1 cellular context compared by ENCODE assay signal in the genomic region with DNA sequence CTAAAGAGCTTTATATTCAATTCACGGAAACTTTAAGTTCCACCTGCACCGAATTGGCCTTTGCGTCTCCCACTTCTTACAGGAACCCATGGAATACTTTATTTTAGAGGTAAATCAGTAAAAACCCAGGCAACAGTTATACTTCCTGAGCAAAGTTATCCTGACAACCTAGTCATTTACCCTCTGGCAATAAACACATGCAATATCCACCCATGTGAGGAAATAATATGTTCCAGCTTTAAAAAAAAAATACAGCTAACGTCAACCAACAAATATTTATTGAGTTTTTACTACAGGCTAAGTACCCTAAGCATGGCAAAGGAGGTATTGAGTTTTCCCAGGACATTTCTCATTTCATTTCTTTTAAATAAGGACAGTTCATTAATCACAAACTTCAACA.
TF ChIP-seq lines count a peak whose summit lies in the region.

No MANE protein-coding gene starts in this region.

TF ChIP-seq in liver, 16 proteins besides CTCF, POLR2A, EP300 and RAD21 (continued from another document):
- TF ChIP-seq REST (IDR thresholded peaks at IDR 0.05) (no peak), TAF1 (conservative IDR thresholded peaks at IDR 0.05) (no peak), EGR1 (IDR thresholded peaks at IDR 0.05; ENCODE audit: low read depth in 2 of 2) (no peak), HNF4A (conservative IDR thresholded peaks at IDR 0.05) (no peak), FOXA1 (IDR thresholded peaks at IDR 0.05) (no peak), RXRA (IDR thresholded peaks at IDR 0.05) (no peak), MAX (IDR thresholded peaks at IDR 0.05) (no peak)
- TF ChIP-seq, protein P1, sequence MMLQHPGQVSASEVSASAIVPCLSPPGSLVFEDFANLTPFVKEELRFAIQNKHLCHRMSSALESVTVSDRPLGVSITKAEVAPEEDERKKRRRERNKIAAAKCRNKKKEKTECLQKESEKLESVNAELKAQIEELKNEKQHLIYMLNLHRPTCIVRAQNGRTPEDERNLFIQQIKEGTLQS (IDR thresholded peaks at IDR 0.05) = no peak
